11 cellular contexts compared by ENCODE assay signal in the genomic region with DNA sequence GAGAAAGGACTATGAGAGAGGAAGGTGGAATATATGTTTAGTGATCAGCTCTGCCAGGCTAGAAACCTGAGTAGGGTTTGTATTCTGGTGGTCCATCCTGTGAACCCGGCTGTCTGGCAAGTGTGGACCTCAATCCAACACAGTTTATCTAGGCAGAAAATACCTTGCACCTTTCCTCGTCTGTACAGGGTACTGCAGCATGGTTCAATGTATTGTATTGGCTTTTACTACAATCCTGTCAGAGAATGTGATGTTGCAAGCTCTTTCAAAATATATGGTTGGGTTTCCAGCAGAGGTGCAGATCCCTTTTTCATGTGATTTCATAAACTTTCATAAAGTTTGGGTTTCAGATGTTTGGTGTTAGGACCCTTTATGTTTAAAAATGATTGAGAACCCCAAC.
DNase-seq lines count a peak whose midpoint lies in the region; ATAC-seq and TF ChIP-seq lines count a peak whose summit lies in the region.
"Had no signal": no experiment of that assay in that cellular context is flagged by ENCODE, and none has a peak within 500 bp of the region (broad histone marks: within the 10 kb centered on the region; RNA-seq: fewer than 3 reads in every experiment).

No MANE protein-coding gene starts in this region.

- peaks cover 76% of the 10 kb centered on the region for H3K4me1 Mint-ChIP-seq in CD14-positive monocyte
- peaks cover 45% of the 10 kb centered on the region for H3K4me1 Mint-ChIP-seq in T-helper 17 cell
- peaks cover 42% of the 10 kb centered on the region for H3K4me1 Mint-ChIP-seq in memory B cell

- H3K4me3 ChIP-seq in GM12875 (ENCODE audit: low read depth, low read length), result peak overlapping the region; percentile 32

- intact Hi-C loops in CD14-positive monocyte (cut with micrococcal nuclease), result loop anchor here in 1 of 2 donors (2.0 kb wide), 1 partner anchor 14 kb away; no protein-coding TSS in a partner anchor

- H3K36me3 Mint-ChIP-seq in CD14-positive monocyte (peaks cover 26 to 29% of the 10 kb centered on the region in 2 donors), T-helper 17 cell (ENCODE audit: low read depth) (peaks cover 8% of the 10 kb centered on the region), memory B cell (peaks cover 12% of the 10 kb centered on the region)

- H3K27ac Mint-ChIP-seq in CD14-positive monocyte (peak overlapping the region; percentile 97 to 100 (median 100)), T-helper 17 cell (peak overlapping the region; percentile 98), memory B cell (peak overlapping the region; percentile 95)

- H3K4me3 Mint-ChIP-seq in CD14-positive monocyte (peak overlapping the region; percentile 29 to 94), T-helper 17 cell (peak overlapping the region; percentile 95), memory B cell (peak overlapping the region; percentile 91)

- H3K9me3 Mint-ChIP-seq in CD14-positive monocyte (no peaks in the 10 kb centered on the region), memory B cell (no peaks in the 10 kb centered on the region)

- no peak for ATAC-seq in T-helper 17 cell
- no peak for ATAC-seq in memory B cell (ENCODE audit: low read depth)

- no peaks in the 10 kb centered on the region for H3K9me3 ChIP-seq in T-helper 17 cell (ENCODE audit: control insufficient read depth, low read length, poor library complexity, severe bottlenecking)
- H3K9me3 ChIP-seq: breast epithelium had no signal

- H3K27me3 Mint-ChIP-seq in CD14-positive monocyte (ENCODE audit: low read depth in 3 of 3) (peaks cover 0 to 1% (median under 1%) of the 10 kb centered on the region in 3 donors), T-helper 17 cell (no peaks in the 10 kb centered on the region), memory B cell (no peaks in the 10 kb centered on the region)

- no peak for TF ChIP-seq CTCF in CD14-positive monocyte (IDR thresholded peaks at IDR 0.05)
- TF ChIP-seq CTCF in GM12875 (IDR thresholded peaks at IDR 0.05; ENCODE audit: borderline replicate concordance, insufficient read depth, low read depth, low read length), result no peak

- no peak for DNase-seq in CD14-positive monocyte (ENCODE audit: low spot score)
- no peak for DNase-seq in T-helper 17 cell
- DNase-seq in memory B cell (ENCODE audit: low spot score in 2 of 2), result no peak
- no peak for DNase-seq in middle frontal gyrus (ENCODE audit: extremely low spot score, low spot score)
- DNase-seq in occipital lobe (lab: John Stamatoyannopoulos, UW), result no peak
- DNase-seq in NCI-H187 treated with DMSO at 0.1 percent for 48 hours (lab: John Stamatoyannopoulos, UW), result no peak
- no peak for DNase-seq in mesenteric fat pad (ENCODE audit: low spot score)
- DNase-seq: COR-L47, SHP77 had no signal
